Comparison of ENCODE assay signal across 1 cellular context in the genomic region with DNA sequence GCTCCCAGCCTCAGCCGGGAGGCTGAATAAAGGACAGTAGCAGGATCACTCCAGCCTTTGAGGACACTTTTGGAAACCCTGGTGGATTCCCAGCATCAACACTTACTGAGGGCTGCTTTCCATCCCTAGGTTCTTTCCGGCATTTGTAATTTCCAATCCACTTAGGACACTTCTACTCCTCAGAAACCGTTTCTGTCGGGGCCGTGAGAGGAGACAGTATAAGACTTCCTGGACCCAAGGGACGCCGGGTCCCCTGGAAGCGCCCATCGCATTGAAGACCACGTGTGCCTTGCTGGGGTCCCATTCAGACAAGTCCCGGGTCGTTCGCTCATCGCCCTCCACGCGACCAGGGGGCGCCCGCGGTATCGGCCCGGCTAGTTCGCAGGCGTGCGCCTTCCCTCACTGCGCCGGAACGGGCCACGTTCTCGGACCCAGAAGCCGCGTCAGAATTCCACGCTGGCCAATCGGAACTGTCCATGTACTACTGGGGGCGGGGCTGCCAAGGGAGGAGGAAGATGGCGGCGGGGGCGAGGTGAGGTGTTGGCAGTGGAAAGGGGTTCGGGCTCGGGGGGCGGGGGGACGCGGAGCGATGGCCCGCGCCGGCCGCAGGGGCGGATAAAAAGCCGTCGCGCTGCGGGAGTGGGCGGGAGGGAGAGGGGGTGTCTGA.
A peak's percentile ranks its signal among the peaks of the same experiment; 100 is the strongest.
TF ChIP-seq lines count a peak whose summit lies in the region.

A gene (plus strand): TSS at position 479 of the 667 bp plus-strand sequence. CDS start 202 bp downstream, outside the sequence.

TF ChIP-seq in HepG2, 621 proteins besides CTCF, POLR2A, EP300 and RAD21 (continued from another document and continues in another):
- TF ChIP-seq, protein P1, sequence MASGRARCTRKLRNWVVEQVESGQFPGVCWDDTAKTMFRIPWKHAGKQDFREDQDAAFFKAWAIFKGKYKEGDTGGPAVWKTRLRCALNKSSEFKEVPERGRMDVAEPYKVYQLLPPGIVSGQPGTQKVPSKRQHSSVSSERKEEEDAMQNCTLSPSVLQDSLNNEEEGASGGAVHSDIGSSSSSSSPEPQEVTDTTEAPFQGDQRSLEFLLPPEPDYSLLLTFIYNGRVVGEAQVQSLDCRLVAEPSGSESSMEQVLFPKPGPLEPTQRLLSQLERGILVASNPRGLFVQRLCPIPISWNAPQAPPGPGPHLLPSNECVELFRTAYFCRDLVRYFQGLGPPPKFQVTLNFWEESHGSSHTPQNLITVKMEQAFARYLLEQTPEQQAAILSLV (CRISPR knock-in tag; IDR thresholded peaks at IDR 0.05; ENCODE audit: borderline replicate concordance), result peak; percentile 83
- TF ChIP-seq, protein P2, sequence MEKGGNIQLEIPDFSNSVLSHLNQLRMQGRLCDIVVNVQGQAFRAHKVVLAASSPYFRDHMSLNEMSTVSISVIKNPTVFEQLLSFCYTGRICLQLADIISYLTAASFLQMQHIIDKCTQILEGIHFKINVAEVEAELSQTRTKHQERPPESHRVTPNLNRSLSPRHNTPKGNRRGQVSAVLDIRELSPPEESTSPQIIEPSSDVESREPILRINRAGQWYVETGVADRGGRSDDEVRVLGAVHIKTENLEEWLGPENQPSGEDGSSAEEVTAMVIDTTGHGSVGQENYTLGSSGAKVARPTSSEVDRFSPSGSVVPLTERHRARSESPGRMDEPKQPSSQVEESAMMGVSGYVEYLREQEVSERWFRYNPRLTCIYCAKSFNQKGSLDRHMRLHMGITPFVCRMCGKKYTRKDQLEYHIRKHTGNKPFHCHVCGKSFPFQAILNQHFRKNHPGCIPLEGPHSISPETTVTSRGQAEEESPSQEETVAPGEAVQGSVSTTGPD (CRISPR knock-in tag; IDR thresholded peaks at IDR 0.05), result no peak
- TF ChIP-seq SMARCE1 (IDR thresholded peaks at IDR 0.05; ENCODE audit: borderline replicate concordance) (no peak), ZNF432 (CRISPR knock-in tag; IDR thresholded peaks at IDR 0.05; ENCODE audit: borderline replicate concordance) (no peak), JUND (CRISPR knock-in tag; IDR thresholded peaks at IDR 0.05) (no peak), ZNF777 (CRISPR knock-in tag; IDR thresholded peaks at IDR 0.05) (peak; percentile 20; the same call in 1 of the 2 replicates), ZNF746 (CRISPR knock-in tag; IDR thresholded peaks at IDR 0.05) (no peak), SRSF9 (IDR thresholded peaks at IDR 0.05; ENCODE audit: borderline replicate concordance, insufficient read depth, low read depth, low read length, poor library complexity, severe bottlenecking) (no peak), STAT5B (CRISPR knock-in tag; IDR thresholded peaks at IDR 0.05) (no peak), ATF7 (IDR thresholded peaks at IDR 0.05) (no peak), ATF7 (CRISPR knock-in tag; IDR thresholded peaks at IDR 0.05) (no peak; the same call in 1 of the 2 replicates), ZNF333 (CRISPR knock-in tag; IDR thresholded peaks at IDR 0.05; ENCODE audit: borderline replicate concordance) (no peak; the same call in 1 of the 2 replicates), ZNF7 (CRISPR knock-in tag; IDR thresholded peaks at IDR 0.05) (no peak), RBM22 (optimal IDR thresholded peaks at IDR 0.05; ENCODE audit: low read length) (no peak), NCOA1 (CRISPR knock-in tag; IDR thresholded peaks at IDR 0.05) (peak; percentile 75; the same call in 1 of the 2 replicates), CAMTA2 (CRISPR knock-in tag; IDR thresholded peaks at IDR 0.05; ENCODE audit: borderline replicate concordance) (no peak), SOX13 (IDR thresholded peaks at IDR 0.05) (no peak), SOX13 (CRISPR knock-in tag; conservative IDR thresholded peaks at IDR 0.05 in 1 of 2, IDR thresholded peaks at IDR 0.05 in 1 of 2) (peak in 1 of 2 experiments; percentile 69; a peak in 2 of 4 replicates), ETV6 (CRISPR knock-in tag; conservative IDR thresholded peaks at IDR 0.05) (no peak), RFX1 (IDR thresholded peaks at IDR 0.05) (no peak), RFXANK (CRISPR knock-in tag; IDR thresholded peaks at IDR 0.05) (peak; percentile 84; the same call in 1 of the 2 replicates), ZNF749 (CRISPR knock-in tag; IDR thresholded peaks at IDR 0.05; ENCODE audit: borderline replicate concordance) (peak; percentile 70; the same call in 1 of the 2 replicates), GATAD1 (CRISPR knock-in tag; IDR thresholded peaks at IDR 0.05) (peak; percentile 96), ZNF3 (CRISPR knock-in tag; IDR thresholded peaks at IDR 0.05) (no peak), CREM (IDR thresholded peaks at IDR 0.05) (peak; percentile 94), CREM (CRISPR knock-in tag; IDR thresholded peaks at IDR 0.05) (no peak), ZNF547 (CRISPR knock-in tag; IDR thresholded peaks at IDR 0.05) (peak; percentile 69; the same call in 1 of the 2 replicates), ZNF724P (CRISPR knock-in tag; IDR thresholded peaks at IDR 0.05; ENCODE audit: borderline replicate concordance) (peak; percentile 73; the same call in 1 of the 2 replicates), CBX2 (IDR thresholded peaks at IDR 0.05; ENCODE audit: low read depth, low read length) (no peak), CBX2 (CRISPR knock-in tag; IDR thresholded peaks at IDR 0.05; ENCODE audit: low read depth) (no peak)
- TF ChIP-seq, protein P3, sequence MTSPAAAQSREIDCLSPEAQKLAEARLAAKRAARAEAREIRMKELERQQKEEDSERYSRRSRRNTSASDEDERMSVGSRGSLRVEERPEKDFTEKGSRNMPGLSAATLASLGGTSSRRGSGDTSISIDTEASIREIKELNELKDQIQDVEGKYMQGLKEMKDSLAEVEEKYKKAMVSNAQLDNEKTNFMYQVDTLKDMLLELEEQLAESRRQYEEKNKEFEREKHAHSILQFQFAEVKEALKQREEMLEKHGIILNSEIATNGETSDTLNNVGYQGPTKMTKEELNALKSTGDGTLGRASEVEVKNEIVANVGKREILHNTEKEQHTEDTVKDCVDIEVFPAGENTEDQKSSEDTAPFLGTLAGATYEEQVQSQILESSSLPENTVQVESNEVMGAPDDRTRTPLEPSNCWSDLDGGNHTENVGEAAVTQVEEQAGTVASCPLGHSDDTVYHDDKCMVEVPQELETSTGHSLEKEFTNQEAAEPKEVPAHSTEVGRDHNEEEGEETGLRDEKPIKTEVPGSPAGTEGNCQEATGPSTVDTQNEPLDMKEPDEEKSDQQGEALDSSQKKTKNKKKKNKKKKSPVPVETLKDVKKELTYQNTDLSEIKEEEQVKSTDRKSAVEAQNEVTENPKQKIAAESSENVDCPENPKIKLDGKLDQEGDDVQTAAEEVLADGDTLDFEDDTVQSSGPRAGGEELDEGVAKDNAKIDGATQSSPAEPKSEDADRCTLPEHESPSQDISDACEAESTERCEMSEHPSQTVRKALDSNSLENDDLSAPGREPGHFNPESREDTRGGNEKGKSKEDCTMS (CRISPR knock-in tag; conservative IDR thresholded peaks at IDR 0.05), result no peak
- TF ChIP-seq, protein P4, sequence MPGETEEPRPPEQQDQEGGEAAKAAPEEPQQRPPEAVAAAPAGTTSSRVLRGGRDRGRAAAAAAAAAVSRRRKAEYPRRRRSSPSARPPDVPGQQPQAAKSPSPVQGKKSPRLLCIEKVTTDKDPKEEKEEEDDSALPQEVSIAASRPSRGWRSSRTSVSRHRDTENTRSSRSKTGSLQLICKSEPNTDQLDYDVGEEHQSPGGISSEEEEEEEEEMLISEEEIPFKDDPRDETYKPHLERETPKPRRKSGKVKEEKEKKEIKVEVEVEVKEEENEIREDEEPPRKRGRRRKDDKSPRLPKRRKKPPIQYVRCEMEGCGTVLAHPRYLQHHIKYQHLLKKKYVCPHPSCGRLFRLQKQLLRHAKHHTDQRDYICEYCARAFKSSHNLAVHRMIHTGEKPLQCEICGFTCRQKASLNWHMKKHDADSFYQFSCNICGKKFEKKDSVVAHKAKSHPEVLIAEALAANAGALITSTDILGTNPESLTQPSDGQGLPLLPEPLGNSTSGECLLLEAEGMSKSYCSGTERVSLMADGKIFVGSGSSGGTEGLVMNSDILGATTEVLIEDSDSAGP (CRISPR knock-in tag; IDR thresholded peaks at IDR 0.05; ENCODE audit: borderline replicate concordance), result peak; percentile 95
- TF ChIP-seq, protein P5, sequence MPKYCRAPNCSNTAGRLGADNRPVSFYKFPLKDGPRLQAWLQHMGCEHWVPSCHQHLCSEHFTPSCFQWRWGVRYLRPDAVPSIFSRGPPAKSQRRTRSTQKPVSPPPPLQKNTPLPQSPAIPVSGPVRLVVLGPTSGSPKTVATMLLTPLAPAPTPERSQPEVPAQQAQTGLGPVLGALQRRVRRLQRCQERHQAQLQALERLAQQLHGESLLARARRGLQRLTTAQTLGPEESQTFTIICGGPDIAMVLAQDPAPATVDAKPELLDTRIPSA (CRISPR knock-in tag; IDR thresholded peaks at IDR 0.05; ENCODE audit: borderline replicate concordance), result no peak
- TF ChIP-seq, protein P6, sequence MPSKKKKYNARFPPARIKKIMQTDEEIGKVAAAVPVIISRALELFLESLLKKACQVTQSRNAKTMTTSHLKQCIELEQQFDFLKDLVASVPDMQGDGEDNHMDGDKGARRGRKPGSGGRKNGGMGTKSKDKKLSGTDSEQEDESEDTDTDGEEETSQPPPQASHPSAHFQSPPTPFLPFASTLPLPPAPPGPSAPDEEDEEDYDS (CRISPR knock-in tag; IDR thresholded peaks at IDR 0.05), result peak; percentile 83
- TF ChIP-seq, protein P7, sequence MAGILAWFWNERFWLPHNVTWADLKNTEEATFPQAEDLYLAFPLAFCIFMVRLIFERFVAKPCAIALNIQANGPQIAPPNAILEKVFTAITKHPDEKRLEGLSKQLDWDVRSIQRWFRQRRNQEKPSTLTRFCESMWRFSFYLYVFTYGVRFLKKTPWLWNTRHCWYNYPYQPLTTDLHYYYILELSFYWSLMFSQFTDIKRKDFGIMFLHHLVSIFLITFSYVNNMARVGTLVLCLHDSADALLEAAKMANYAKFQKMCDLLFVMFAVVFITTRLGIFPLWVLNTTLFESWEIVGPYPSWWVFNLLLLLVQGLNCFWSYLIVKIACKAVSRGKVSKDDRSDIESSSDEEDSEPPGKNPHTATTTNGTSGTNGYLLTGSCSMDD (CRISPR knock-in tag; IDR thresholded peaks at IDR 0.05), result no peak
- TF ChIP-seq, protein P8, sequence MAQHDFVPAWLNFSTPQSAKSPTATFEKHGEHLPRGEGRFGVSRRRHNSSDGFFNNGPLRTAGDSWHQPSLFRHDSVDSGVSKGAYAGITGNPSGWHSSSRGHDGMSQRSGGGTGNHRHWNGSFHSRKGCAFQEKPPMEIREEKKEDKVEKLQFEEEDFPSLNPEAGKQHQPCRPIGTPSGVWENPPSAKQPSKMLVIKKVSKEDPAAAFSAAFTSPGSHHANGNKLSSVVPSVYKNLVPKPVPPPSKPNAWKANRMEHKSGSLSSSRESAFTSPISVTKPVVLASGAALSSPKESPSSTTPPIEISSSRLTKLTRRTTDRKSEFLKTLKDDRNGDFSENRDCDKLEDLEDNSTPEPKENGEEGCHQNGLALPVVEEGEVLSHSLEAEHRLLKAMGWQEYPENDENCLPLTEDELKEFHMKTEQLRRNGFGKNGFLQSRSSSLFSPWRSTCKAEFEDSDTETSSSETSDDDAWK (CRISPR knock-in tag; IDR thresholded peaks at IDR 0.05), result no peak
- TF ChIP-seq, protein P9, sequence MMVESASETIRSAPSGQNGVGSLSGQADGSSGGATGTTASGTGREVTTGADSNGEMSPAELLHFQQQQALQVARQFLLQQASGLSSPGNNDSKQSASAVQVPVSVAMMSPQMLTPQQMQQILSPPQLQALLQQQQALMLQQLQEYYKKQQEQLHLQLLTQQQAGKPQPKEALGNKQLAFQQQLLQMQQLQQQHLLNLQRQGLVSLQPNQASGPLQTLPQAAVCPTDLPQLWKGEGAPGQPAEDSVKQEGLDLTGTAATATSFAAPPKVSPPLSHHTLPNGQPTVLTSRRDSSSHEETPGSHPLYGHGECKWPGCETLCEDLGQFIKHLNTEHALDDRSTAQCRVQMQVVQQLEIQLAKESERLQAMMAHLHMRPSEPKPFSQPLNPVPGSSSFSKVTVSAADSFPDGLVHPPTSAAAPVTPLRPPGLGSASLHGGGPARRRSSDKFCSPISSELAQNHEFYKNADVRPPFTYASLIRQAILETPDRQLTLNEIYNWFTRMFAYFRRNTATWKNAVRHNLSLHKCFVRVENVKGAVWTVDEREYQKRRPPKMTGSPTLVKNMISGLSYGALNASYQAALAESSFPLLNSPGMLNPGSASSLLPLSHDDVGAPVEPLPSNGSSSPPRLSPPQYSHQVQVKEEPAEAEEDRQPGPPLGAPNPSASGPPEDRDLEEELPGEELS (CRISPR knock-in tag; IDR thresholded peaks at IDR 0.05), result peak; percentile 25; the same call in 1 of the 2 replicates
- TF ChIP-seq, protein P10, sequence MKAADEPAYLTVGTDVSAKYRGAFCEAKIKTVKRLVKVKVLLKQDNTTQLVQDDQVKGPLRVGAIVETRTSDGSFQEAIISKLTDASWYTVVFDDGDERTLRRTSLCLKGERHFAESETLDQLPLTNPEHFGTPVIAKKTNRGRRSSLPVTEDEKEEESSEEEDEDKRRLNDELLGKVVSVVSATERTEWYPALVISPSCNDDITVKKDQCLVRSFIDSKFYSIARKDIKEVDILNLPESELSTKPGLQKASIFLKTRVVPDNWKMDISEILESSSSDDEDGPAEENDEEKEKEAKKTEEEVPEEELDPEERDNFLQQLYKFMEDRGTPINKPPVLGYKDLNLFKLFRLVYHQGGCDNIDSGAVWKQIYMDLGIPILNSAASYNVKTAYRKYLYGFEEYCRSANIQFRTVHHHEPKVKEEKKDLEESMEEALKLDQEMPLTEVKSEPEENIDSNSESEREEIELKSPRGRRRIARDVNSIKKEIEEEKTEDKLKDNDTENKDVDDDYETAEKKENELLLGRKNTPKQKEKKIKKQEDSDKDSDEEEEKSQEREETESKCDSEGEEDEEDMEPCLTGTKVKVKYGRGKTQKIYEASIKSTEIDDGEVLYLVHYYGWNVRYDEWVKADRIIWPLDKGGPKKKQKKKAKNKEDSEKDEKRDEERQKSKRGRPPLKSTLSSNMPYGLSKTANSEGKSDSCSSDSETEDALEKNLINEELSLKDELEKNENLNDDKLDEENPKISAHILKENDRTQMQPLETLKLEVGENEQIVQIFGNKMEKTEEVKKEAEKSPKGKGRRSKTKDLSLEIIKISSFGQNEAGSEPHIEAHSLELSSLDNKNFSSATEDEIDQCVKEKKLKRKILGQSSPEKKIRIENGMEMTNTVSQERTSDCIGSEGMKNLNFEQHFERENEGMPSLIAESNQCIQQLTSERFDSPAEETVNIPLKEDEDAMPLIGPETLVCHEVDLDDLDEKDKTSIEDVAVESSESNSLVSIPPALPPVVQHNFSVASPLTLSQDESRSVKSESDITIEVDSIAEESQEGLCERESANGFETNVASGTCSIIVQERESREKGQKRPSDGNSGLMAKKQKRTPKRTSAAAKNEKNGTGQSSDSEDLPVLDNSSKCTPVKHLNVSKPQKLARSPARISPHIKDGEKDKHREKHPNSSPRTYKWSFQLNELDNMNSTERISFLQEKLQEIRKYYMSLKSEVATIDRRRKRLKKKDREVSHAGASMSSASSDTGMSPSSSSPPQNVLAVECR (CRISPR knock-in tag; IDR thresholded peaks at IDR 0.05; ENCODE audit: borderline replicate concordance), result peak; percentile 92
